1 cellular context compared by ENCODE assay signal in genomic region chr2:226514895-226515294, GRCh38.
A peak's percentile ranks its signal among the peaks of the same experiment; 100 is the strongest.
TF ChIP-seq lines count a peak whose summit lies in the region.

No MANE protein-coding gene starts in this region.

TF ChIP-seq in SK-N-SH, 30 proteins besides CTCF, POLR2A, EP300 and RAD21:
- no peak for TF ChIP-seq ZBTB33 (IDR thresholded peaks at IDR 0.05; ENCODE audit: borderline replicate concordance, low read depth)
- TF ChIP-seq FOSL2 (IDR thresholded peaks at IDR 0.05; ENCODE audit: borderline replicate concordance, low read depth): peak; percentile 39; the same call in 1 of the 2 replicates
